Comparison of ENCODE assay signal across 9 cellular contexts in the genomic region with DNA sequence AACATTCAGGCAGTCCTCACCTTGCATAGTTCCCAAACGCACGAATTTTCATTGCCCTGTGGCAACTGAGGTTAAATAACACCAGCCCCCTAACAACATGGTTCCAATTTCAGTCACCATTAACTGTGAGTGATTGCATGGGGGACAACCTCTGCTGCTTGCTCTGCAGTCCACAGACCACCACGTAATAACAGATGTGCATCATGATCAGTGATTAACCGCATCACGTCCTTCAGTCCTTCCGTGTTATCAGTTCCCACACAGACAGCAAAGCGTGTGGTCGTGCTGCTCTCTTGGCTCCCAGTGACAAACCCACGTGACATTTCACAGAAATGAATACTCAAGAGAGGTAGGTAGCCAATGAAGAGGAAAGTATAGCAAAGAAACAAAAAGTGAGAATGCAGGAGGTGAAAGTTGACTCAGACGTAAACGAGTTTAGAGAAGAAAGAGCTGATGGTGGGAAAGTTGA.
DNase-seq lines count a peak whose midpoint lies in the region; ATAC-seq and TF ChIP-seq lines count a peak whose summit lies in the region.
"Had no signal": no experiment of that assay in that cellular context is flagged by ENCODE, and none has a peak within 500 bp of the region (broad histone marks: within the 10 kb centered on the region; RNA-seq: fewer than 3 reads in every experiment).

No MANE protein-coding gene starts in this region.

- TF ChIP-seq CTCF in ascending aorta (IDR thresholded peaks at IDR 0.05) = no peak

- no peaks in the 10 kb centered on the region for H3K27me3 ChIP-seq in ascending aorta

- H3K27ac ChIP-seq in ascending aorta = no peak overlapping the region

- H3K9me3 ChIP-seq in ascending aorta = no peaks in the 10 kb centered on the region

- intact Hi-C loops in ascending aorta (cut with DNase I) = no loop called here

- no peaks in the 10 kb centered on the region for H3K36me3 ChIP-seq in ascending aorta

- DNase-seq in kidney tubule cell (ENCODE audit: low spot score) = peak; percentile 57
- no peak for DNase-seq in T1000 (lab: John Stamatoyannopoulos, UW)
- no peak for DNase-seq in SHP77 treated with DMSO at 0.1 percent for 48 hours (lab: John Stamatoyannopoulos, UW)
- DNase-seq in ascending aorta (ENCODE audit: low spot score in 2 of 2) = no peak
- DNase-seq in NK-92 (lab: John Stamatoyannopoulos, UW; ENCODE audit: unreplicated experiment) = no peak
- DNase-seq: left colon had no signal

- ATAC-seq in GM21381 (IDR thresholded peaks at IDR 0.05; ENCODE audit: unreplicated experiment) (peak; percentile 88), HG03520 (IDR thresholded peaks at IDR 0.05; ENCODE audit: unreplicated experiment) (peak; percentile 80)

- TF ChIP-seq POLR2A in GM15510 (IDR thresholded peaks at IDR 0.05; ENCODE audit: borderline replicate concordance, extremely low read depth, insufficient read length) = peak; percentile 25

- no peak overlapping the region for H3K4me3 ChIP-seq in ascending aorta

- no peaks in the 10 kb centered on the region for H3K4me1 ChIP-seq in ascending aorta
